In genomic region chr20:23528867-23529431, GRCh38 we compare ENCODE assay signal across 31 cellular contexts. TPM values are rescaled to one million over a fixed set of nuclear protein-coding genes. Genes with fewer than 3 reads are reported as not detected.
DNase-seq lines count a peak whose midpoint lies in the region; TF ChIP-seq lines count a peak whose summit lies in the region.
"Had no signal": no experiment of that assay in that cellular context is flagged by ENCODE, and none has a peak within 500 bp of the region (broad histone marks: within the 10 kb centered on the region; RNA-seq: fewer than 3 reads in every experiment).

No MANE protein-coding gene starts in this region.

- intact Hi-C loops in MCF 10A (cut with micrococcal nuclease) = no loop called here
- intact Hi-C loops in breast epithelium (cut with DNase I; ENCODE audit: low total_unique reads) = no loop called here
- intact Hi-C loops in cardiac septum (cut with DNase I) = no loop called here

- H3K4me3 Mint-ChIP-seq in MCF 10A (ENCODE audit: unreplicated experiment) = no peak overlapping the region
- H3K4me3 Mint-ChIP-seq: activated CD4-positive, alpha-beta memory T cell treated with anti-CD3 and anti-CD28 coated beads, Interleukin-2, amount 10 ng/mL, durations not matched to agents 7 days and 5 days; activated naive CD8-positive, alpha-beta T cell treated with anti-CD3 and anti-CD28 coated beads, Interleukin-2, amount 10 ng/mL, durations not matched to agents 7 days and 5 days; B cell; CD8-positive, alpha-beta T cell; HFFc6; memory B cell; T-cell had no signal

- no peak overlapping the region for H3K27ac Mint-ChIP-seq in MCF 10A (ENCODE audit: low read depth, unreplicated experiment)
- H3K27ac Mint-ChIP-seq: activated CD4-positive, alpha-beta memory T cell treated with anti-CD3 and anti-CD28 coated beads, Interleukin-2, amount 10 ng/mL, durations not matched to agents 7 days and 5 days; activated naive CD8-positive, alpha-beta T cell treated with anti-CD3 and anti-CD28 coated beads, Interleukin-2, amount 10 ng/mL, durations not matched to agents 7 days and 5 days; B cell; CD8-positive, alpha-beta T cell; HFFc6; memory B cell; T-cell had no signal

- no peaks in the 10 kb centered on the region for H3K9me3 ChIP-seq in breast epithelium
- H3K9me3 ChIP-seq: pancreas, right atrium auricular region, transverse colon had no signal

- no peaks in the 10 kb centered on the region for H3K36me3 ChIP-seq in breast epithelium
- H3K36me3 ChIP-seq: pancreas, right atrium auricular region, spleen, transverse colon had no signal

- no peaks in the 10 kb centered on the region for H3K4me1 ChIP-seq in breast epithelium
- H3K4me1 ChIP-seq: pancreas, right atrium auricular region, spleen, transverse colon had no signal

- H3K4me3 ChIP-seq in breast epithelium = no peak overlapping the region
- H3K4me3 ChIP-seq: pancreas, right atrium auricular region, spleen, transverse colon had no signal

- no TSS peak for BruUV-seq in MCF 10A (replicated peaks; lab: Mats Ljungman, UMichigan)

- no peak for TF ChIP-seq POLR2A in breast epithelium (IDR thresholded peaks at IDR 0.05)

- TF ChIP-seq CTCF in MCF 10A (IDR thresholded peaks at IDR 0.05; ENCODE audit: unreplicated experiment) = no peak
- TF ChIP-seq CTCF in breast epithelium (IDR thresholded peaks at IDR 0.05) = no peak

- H3K27ac ChIP-seq in breast epithelium (no peak overlapping the region), epithelial cell of prostate (peak overlapping the region; percentile 48)
- H3K27ac ChIP-seq: pancreas, right atrium auricular region, RWPE1, spleen, transverse colon had no signal

- DNase-seq in MCF 10A (ENCODE audit: unreplicated experiment) = peak; percentile 51
- no peak for DNase-seq in breast epithelium (ENCODE audit: low spot score in 2 of 2)
- peak; percentile 22 for DNase-seq in RKO (ENCODE audit: low spot score)
- DNase-seq in epithelial cell of prostate (ENCODE audit: low read depth, low spot score) = peak; percentile 39
- DNase-seq in renal cortical epithelial cell (ENCODE audit: low read depth) = peak; percentile 65
- no peak for DNase-seq in globus pallidus (ENCODE audit: low spot score)
- no peak for DNase-seq in cardiac septum (ENCODE audit: low spot score)
- no peak for DNase-seq in NCI-H2227 treated with DMSO at 0.1 percent for 48 hours (lab: John Stamatoyannopoulos, UW)
- DNase-seq: activated CD4-positive, alpha-beta memory T cell treated with anti-CD3 and anti-CD28 coated beads, Interleukin-2, amount 10 ng/mL, durations not matched to agents 7 days and 5 days; activated effector memory CD4-positive, alpha-beta T cell treated with anti-CD3 and anti-CD28 coated beads, Interleukin-2, amount 50 U/mL, for 16 hours; activated naive CD8-positive, alpha-beta T cell treated with anti-CD3 and anti-CD28 coated beads, Interleukin-2, amount 10 ng/mL, durations not matched to agents 7 days and 5 days; CD8-positive, alpha-beta T cell; cerebellar nuclear complex; DMS153; HFFc6; left colon; NCI-H1417; NCI-H2081; NCI-H748 treated with DMSO at 0.1 percent for 48 hours; pancreas; spleen; T-cell; transverse colon had no signal

- H3K9me3 Mint-ChIP-seq in MCF 10A (ENCODE audit: unreplicated experiment) = peaks cover 15% of the 10 kb centered on the region

- H3K27me3 Mint-ChIP-seq in MCF 10A (ENCODE audit: insufficient read depth, unreplicated experiment) = no peaks in the 10 kb centered on the region
- H3K27me3 Mint-ChIP-seq: activated CD4-positive, alpha-beta memory T cell treated with anti-CD3 and anti-CD28 coated beads, Interleukin-2, amount 10 ng/mL, durations not matched to agents 7 days and 5 days; activated naive CD8-positive, alpha-beta T cell treated with anti-CD3 and anti-CD28 coated beads, Interleukin-2, amount 10 ng/mL, durations not matched to agents 7 days and 5 days; B cell had no signal

- no peaks in the 10 kb centered on the region for H3K36me3 Mint-ChIP-seq in MCF 10A (ENCODE audit: insufficient read depth, unreplicated experiment)
- H3K36me3 Mint-ChIP-seq: activated naive CD8-positive, alpha-beta T cell treated with anti-CD3 and anti-CD28 coated beads, Interleukin-2, amount 10 ng/mL, durations not matched to agents 7 days and 5 days; CD8-positive, alpha-beta T cell; memory B cell had no signal

- CTCF ChIA-PET in MCF 10A (lab: Yijun Ruan, JAX) = interaction anchor here (0.7 kb wide), 1 partner anchor 306 kb away, joined by 3 read pairs; no protein-coding TSS in a partner anchor

- POLR2A ChIA-PET in MCF 10A (lab: Yijun Ruan, JAX) = interaction anchor here (1.0 kb wide), 1 partner anchor 11 kb away, joined by 4 read pairs; no protein-coding TSS in a partner anchor

- H3K27me3 ChIP-seq in breast epithelium = no peaks in the 10 kb centered on the region
- H3K27me3 ChIP-seq: pancreas, right atrium auricular region, spleen, transverse colon had no signal

- peaks cover 6% of the 10 kb centered on the region for H3K4me1 Mint-ChIP-seq in MCF 10A (ENCODE audit: insufficient read depth, unreplicated experiment)
- H3K4me1 Mint-ChIP-seq: activated naive CD8-positive, alpha-beta T cell treated with anti-CD3 and anti-CD28 coated beads, Interleukin-2, amount 10 ng/mL, durations not matched to agents 7 days and 5 days; B cell; memory B cell had no signal

RNA-seq across cellular contexts. Expression of gene CST8, which starts 38.0 kb away (rescaled TPM):
- total RNA-seq in MCF 10A (2022) = not detected in 2 replicates
- not detected for total RNA-seq in breast epithelium
- total RNA-seq in renal cortical epithelial cell = not detected in 2 replicates
- total RNA-seq in cardiac septum = not detected
- total RNA-seq: A673; activated CD4-positive, alpha-beta memory T cell treated with anti-CD3 and anti-CD28 coated beads, Interleukin-2, amount 10 ng/mL, durations not matched to agents 7 days and 5 days; activated naive CD8-positive, alpha-beta T cell treated with anti-CD3 and anti-CD28 coated beads, Interleukin-2, amount 10 ng/mL, durations not matched to agents 7 days and 5 days; astrocyte; B cell; CD8-positive, alpha-beta T cell; dermis microvascular lymphatic vessel endothelial cell; HFFc6; left colon; pancreas; right atrium auricular region; SK-MEL-5; spleen; T-cell; transverse colon had no signal

RNA-seq across cellular contexts. Expression of gene CST9L, which starts 39.3 kb away (rescaled TPM):
- total RNA-seq in MCF 10A (2022) (not detected in 2 replicates), breast epithelium (not detected), renal cortical epithelial cell (not detected in 2 replicates), cardiac septum (not detected)
- total RNA-seq: A673; activated CD4-positive, alpha-beta memory T cell treated with anti-CD3 and anti-CD28 coated beads, Interleukin-2, amount 10 ng/mL, durations not matched to agents 7 days and 5 days; activated naive CD8-positive, alpha-beta T cell treated with anti-CD3 and anti-CD28 coated beads, Interleukin-2, amount 10 ng/mL, durations not matched to agents 7 days and 5 days; astrocyte; B cell; CD8-positive, alpha-beta T cell; dermis microvascular lymphatic vessel endothelial cell; HFFc6; left colon; pancreas; right atrium auricular region; SK-MEL-5; spleen; T-cell; transverse colon had no signal

Comparison
In these comparisons a context has a peak if more than half of its experiments do, and no peak if none do; other contexts are left out.
1. DNase-seq: peak in MCF 10A (single experiment), RKO (single experiment), epithelial cell of prostate (single experiment) and renal cortical epithelial cell (single experiment); none in breast epithelium (0 of 2), globus pallidus (single experiment), cardiac septum (single experiment) and NCI-H2227 treated with DMSO at 0.1 percent for 48 hours (single experiment).